In genomic region chr4:67593741-67594175, GRCh38 we compare ENCODE assay signal across 20 cellular contexts. TPM values are rescaled to one million over a fixed set of nuclear protein-coding genes. Genes with fewer than 3 reads are reported as not detected.
DNase-seq lines count a peak whose midpoint lies in the region; ATAC-seq, FAIRE-seq and TF ChIP-seq lines count a peak whose summit lies in the region.
"Had no signal": no experiment of that assay in that cellular context is flagged by ENCODE, and none has a peak within 500 bp of the region (broad histone marks: within the 10 kb centered on the region; RNA-seq: fewer than 3 reads in every experiment).

No MANE protein-coding gene starts in this region.

- H3K4me1 Mint-ChIP-seq in stimulated activated memory B cell treated with anti-CD40 and anti-IgM and Interleukin-4, amounts not matched to agents 10 μg/mL and 1 μg/mL and 100 μg/mL, for 72 hours, result peaks cover 32% of the 10 kb centered on the region
- H3K4me1 Mint-ChIP-seq: central memory CD8-positive, alpha-beta T cell; endodermal cell; nephron progenitor cell had no signal

- H3K9me3 ChIP-seq in lung (ENCODE audit: control insufficient read depth in 2 of 2, insufficient read depth in 1 of 2, low read length in 1 of 2), result no peaks in the 10 kb centered on the region
- H3K9me3 ChIP-seq: vagina had no signal

- ATAC-seq in lung (ENCODE audit: insufficient read depth, low FRiP score) (peak; percentile 66), GM19023 (IDR thresholded peaks at IDR 0.05; ENCODE audit: unreplicated experiment) (no peak)
- ATAC-seq in stimulated activated memory B cell treated with anti-CD40 and anti-IgM and Interleukin-4, amounts not matched to agents 10 μg/mL and 1 μg/mL and 100 μg/mL, for 72 hours, result no peak
- ATAC-seq: stimulated activated naive B cell treated with anti-CD40 and anti-IgM and Interleukin-4, amounts not matched to agents 10 μg/mL and 1 μg/mL and 100 μg/mL, for 72 hours had no signal

- TF ChIP-seq CTCF in AG10803 (conservative IDR thresholded peaks at IDR 0.05; ENCODE audit: low read length), result no peak
- no peak for TF ChIP-seq CTCF in fibroblast of mammary gland (conservative IDR thresholded peaks at IDR 0.05; ENCODE audit: control insufficient read depth, insufficient read depth, low read depth, low read length)
- no peak for TF ChIP-seq CTCF in lung (IDR thresholded peaks at IDR 0.05; ENCODE audit: control extremely low read depth, extremely low read depth)

- H3K27me3 Mint-ChIP-seq in stimulated activated memory B cell treated with anti-CD40 and anti-IgM and Interleukin-4, amounts not matched to agents 10 μg/mL and 1 μg/mL and 100 μg/mL, for 72 hours, result no peaks in the 10 kb centered on the region
- H3K27me3 Mint-ChIP-seq: stimulated activated naive B cell treated with anti-CD40 and anti-IgM and Interleukin-4, amounts not matched to agents 10 μg/mL and 1 μg/mL and 100 μg/mL, for 72 hours had no signal

- H3K27me3 ChIP-seq in lung (ENCODE audit: control insufficient read depth, insufficient read depth), result no peaks in the 10 kb centered on the region
- H3K27me3 ChIP-seq: vagina had no signal

- H3K4me1 ChIP-seq in lung (ENCODE audit: control insufficient read depth in 2 of 2, insufficient read depth in 2 of 2, low read length in 2 of 2), result no peaks in the 10 kb centered on the region
- H3K4me1 ChIP-seq: vagina had no signal

- 30 to 45% methylated on average over 2 of the region's 2 CpGs for WGBS in lung, 2 donors

- no peak overlapping the region for H3K27ac ChIP-seq in lung (ENCODE audit: low read depth in 1 of 2, low read length in 1 of 2)
- H3K27ac ChIP-seq: vagina had no signal

- no peak overlapping the region for H3K4me3 Mint-ChIP-seq in stimulated activated memory B cell treated with anti-CD40 and anti-IgM and Interleukin-4, amounts not matched to agents 10 μg/mL and 1 μg/mL and 100 μg/mL, for 72 hours
- H3K4me3 Mint-ChIP-seq: central memory CD8-positive, alpha-beta T cell; endodermal cell; nephron progenitor cell; stimulated activated naive B cell treated with anti-CD40 and anti-IgM and Interleukin-4, amounts not matched to agents 10 μg/mL and 1 μg/mL and 100 μg/mL, for 72 hours; T-helper 1 cell treated with Interleukin-12 subunit alpha and Interleukin-12 subunit beta and Interleukin-4 antibody, amounts not matched to agents 30 μg/mL and 1 μg/mL, for 36 hours had no signal

- no peaks in the 10 kb centered on the region for H3K9me3 Mint-ChIP-seq in stimulated activated memory B cell treated with anti-CD40 and anti-IgM and Interleukin-4, amounts not matched to agents 10 μg/mL and 1 μg/mL and 100 μg/mL, for 72 hours
- H3K9me3 Mint-ChIP-seq: central memory CD8-positive, alpha-beta T cell; nephron progenitor cell had no signal

- DNase-seq in AG10803 (ENCODE audit: low read depth) (peak; percentile 30), NOMO-1 treated with DMSO at 0.1 percent for 48 hours (lab: John Stamatoyannopoulos, UW; ENCODE audit: unreplicated experiment) (peak; percentile 9), fibroblast of mammary gland (ENCODE audit: low read depth) (peak; percentile 79), lung (ENCODE audit: low spot score) (no peak), NCI-H1048 (lab: John Stamatoyannopoulos, UW) (no peak), urothelium cell line (ENCODE audit: low spot score) (no peak)
- DNase-seq: activated CD4-positive, CD25-positive, alpha-beta regulatory T cell treated with anti-CD3 and anti-CD28 coated beads, Interleukin-2, amount 50 U/mL, for 72 hours; activated CD8-positive, alpha-beta memory T cell treated with anti-CD3 and anti-CD28 coated beads, Interleukin-2, amount 50 U/mL, for 48 hours; activated naive CD4-positive, alpha-beta T cell treated with anti-CD3 and anti-CD28 coated beads, Interleukin-2, amount 50 U/mL, for 16 hours; endodermal cell; NCI-H510A; nephron progenitor cell; stimulated activated naive B cell treated with anti-CD40 and anti-IgM and Interleukin-4, amounts not matched to agents 10 μg/mL and 1 μg/mL and 100 μg/mL, for 72 hours had no signal

- no peak overlapping the region for H3K27ac Mint-ChIP-seq in stimulated activated memory B cell treated with anti-CD40 and anti-IgM and Interleukin-4, amounts not matched to agents 10 μg/mL and 1 μg/mL and 100 μg/mL, for 72 hours
- H3K27ac Mint-ChIP-seq: endodermal cell; nephron progenitor cell; stimulated activated naive B cell treated with anti-CD40 and anti-IgM and Interleukin-4, amounts not matched to agents 10 μg/mL and 1 μg/mL and 100 μg/mL, for 72 hours; T-helper 1 cell treated with Interleukin-12 subunit alpha and Interleukin-12 subunit beta and Interleukin-4 antibody, amounts not matched to agents 30 μg/mL and 1 μg/mL, for 36 hours had no signal

- H3K36me3 Mint-ChIP-seq in stimulated activated memory B cell treated with anti-CD40 and anti-IgM and Interleukin-4, amounts not matched to agents 10 μg/mL and 1 μg/mL and 100 μg/mL, for 72 hours, result peaks cover 75% of the 10 kb centered on the region

- FAIRE-seq in urothelium cell line (lab: Jason Lieb, UNC), result no peak
- FAIRE-seq: HTR-8/SVneo, RCC 7860 had no signal

- H3K36me3 ChIP-seq in lung (ENCODE audit: control insufficient read depth in 2 of 2, insufficient read depth in 2 of 2, low read length in 2 of 2), result no peaks in the 10 kb centered on the region
- H3K36me3 ChIP-seq: vagina had no signal

- H3K4me3 ChIP-seq in AG10803 (ENCODE audit: low read length), result no peak overlapping the region
- H3K4me3 ChIP-seq in fibroblast of mammary gland (ENCODE audit: control insufficient read depth, low read depth, low read length), result no peak overlapping the region
- H3K4me3 ChIP-seq in lung, result no peak overlapping the region
- H3K4me3 ChIP-seq: vagina had no signal

RNA-seq across cellular contexts. Expression of gene STAP1, which starts 35.2 kb away (rescaled TPM):
- total RNA-seq in lung, result 1 to 10 TPM in 1 of 2 donors, under 1 TPM in 1; 0.49 to 2.4 TPM
- under 1 TPM; 0.39 to 0.63 TPM for polyA plus RNA-seq in lung
- total RNA-seq: endodermal cell, vagina had no signal

RNA-seq across cellular contexts. Expression of gene CENPC, which starts 48.5 kb away (rescaled TPM):
- 10 to 100 TPM; 15.1 to 57.1 TPM for total RNA-seq in lung
- 1 to 10 TPM; 4.2 to 4.5 TPM for polyA plus RNA-seq in lung

Comparison
In these comparisons a context has a peak if more than half of its experiments do, and no peak if none do; other contexts are left out.
1. DNase-seq: peak in AG10803 (single experiment), NOMO-1 treated with DMSO at 0.1 percent for 48 hours (single experiment) and fibroblast of mammary gland (single experiment); none in lung (single experiment), NCI-H1048 (single experiment) and urothelium cell line (single experiment).